25 cellular contexts compared by ENCODE assay signal in the genomic region with DNA sequence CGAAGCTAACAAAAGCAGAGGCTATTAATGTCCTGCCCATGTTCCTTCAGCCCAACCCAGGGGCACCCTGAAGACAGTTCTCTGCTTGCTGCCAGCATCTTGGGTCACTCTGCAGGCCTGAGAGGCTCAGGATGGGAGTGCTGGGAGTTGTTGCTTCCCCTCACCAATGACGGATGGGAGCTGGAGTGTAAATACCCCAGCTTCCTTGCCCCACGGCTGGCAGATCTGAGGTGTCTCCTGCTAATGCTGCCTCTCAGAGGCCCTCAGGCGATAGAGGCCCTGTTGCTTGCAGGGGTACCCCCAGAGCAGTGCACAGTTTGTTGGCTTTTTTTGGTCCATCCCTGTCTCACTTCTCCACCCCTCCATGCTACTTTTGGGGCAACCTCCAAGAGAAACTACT. TPM values are rescaled to one million over a fixed set of nuclear protein-coding genes. Genes with fewer than 3 reads are reported as not detected.
DNase-seq lines count a peak whose midpoint lies in the region; ATAC-seq, FAIRE-seq and TF ChIP-seq lines count a peak whose summit lies in the region.
"Had no signal": no experiment of that assay in that cellular context is flagged by ENCODE, and none has a peak within 500 bp of the region (broad histone marks: within the 10 kb centered on the region; RNA-seq: fewer than 3 reads in every experiment).

No MANE protein-coding gene starts in this region.

- H3K27ac ChIP-seq in Peyer's patch (no peak overlapping the region), coronary artery (no peak overlapping the region), lower lobe of right lung (no peak overlapping the region)
- H3K27ac ChIP-seq: A549; BLaER1 treated with 17β-estradiol and CSF1 and Interleukin-3, amounts not matched to agents 10 nM and 100 nM; PC-9 had no signal

- H3K36me3 Mint-ChIP-seq in osteocyte (ENCODE audit: unreplicated experiment) = no peaks in the 10 kb centered on the region

- TF ChIP-seq POLR2A in Peyer's patch (IDR thresholded peaks at IDR 0.05) = no peak

- TF ChIP-seq CTCF in Peyer's patch (IDR thresholded peaks at IDR 0.05) (no peak), coronary artery (IDR thresholded peaks at IDR 0.05) (no peak), osteocyte (IDR thresholded peaks at IDR 0.05) (no peak), lower lobe of right lung (IDR thresholded peaks at IDR 0.05) (no peak)

- no peak for ATAC-seq in lower lobe of right lung
- ATAC-seq: A549, HCT116 had no signal

- H3K4me1 Mint-ChIP-seq in osteocyte (ENCODE audit: unreplicated experiment) = no peaks in the 10 kb centered on the region

- H3K9me3 ChIP-seq in Peyer's patch = peaks cover 0 to 5% (median 0%) of the 10 kb centered on the region in 4 donors
- no peaks in the 10 kb centered on the region for H3K9me3 ChIP-seq in lower lobe of right lung
- H3K9me3 ChIP-seq: A549 had no signal

- DNase-seq in Peyer's patch = peak in 2 of 3 donors; percentile 22 to 25
- DNase-seq in coronary artery (ENCODE audit: low spot score) = peak; percentile 56
- DNase-seq in osteocyte (ENCODE audit: extremely low spot score, unreplicated experiment) = peak; percentile 73
- no peak for DNase-seq in urothelium cell line (ENCODE audit: low spot score)
- DNase-seq in lower lobe of right lung = no peak
- no peak for DNase-seq in OCI-M2 (lab: John Stamatoyannopoulos, UW; ENCODE audit: unreplicated experiment)
- no peak for DNase-seq in activated T-cell treated with anti-CD3 and anti-CD28 coated beads, Interleukin-2, amount 50 U/mL, for 48 hours
- DNase-seq: AML-193; CD4-positive, alpha-beta T cell; GOT3; NCI-H1092; NCI-H146; NCI-H1930; NCI-H2107; NCI-H446; NCI-H524 treated with DMSO at 0.1 percent for 48 hours; NCI-H774; PC-9; RPMI8226; SHP77 treated with DMSO at 0.1 percent for 48 hours had no signal

- H3K27me3 ChIP-seq in Peyer's patch (no peaks in the 10 kb centered on the region), lower lobe of right lung (ENCODE audit: low read depth) (peaks cover 31% of the 10 kb centered on the region)
- H3K27me3 ChIP-seq: BLaER1 treated with 17β-estradiol and CSF1 and Interleukin-3, amounts not matched to agents 10 nM and 100 nM had no signal

- H3K9me3 Mint-ChIP-seq in osteocyte (ENCODE audit: unreplicated experiment) = peaks cover 5% of the 10 kb centered on the region

- intact Hi-C loops in lower lobe of right lung (cut with DNase I) = no loop called here

- H3K4me1 ChIP-seq in Peyer's patch = no peaks in the 10 kb centered on the region
- H3K4me1 ChIP-seq in lower lobe of right lung = no peaks in the 10 kb centered on the region
- H3K4me1 ChIP-seq: A549 had no signal

- no peak overlapping the region for H3K4me3 Mint-ChIP-seq in osteocyte (ENCODE audit: unreplicated experiment)
- H3K4me3 Mint-ChIP-seq: CD4-positive, alpha-beta T cell had no signal

- FAIRE-seq in urothelium cell line (lab: Jason Lieb, UNC) = peak; percentile 9
- FAIRE-seq: A549, D721Med had no signal

- H3K4me3 ChIP-seq in Peyer's patch (no peak overlapping the region), coronary artery (no peak overlapping the region), lower lobe of right lung (no peak overlapping the region)
- H3K4me3 ChIP-seq: A549; BLaER1 treated with 17β-estradiol and CSF1 and Interleukin-3, amounts not matched to agents 10 nM and 100 nM; PC-9 had no signal

- no peaks in the 10 kb centered on the region for H3K36me3 ChIP-seq in Peyer's patch
- no peaks in the 10 kb centered on the region for H3K36me3 ChIP-seq in lower lobe of right lung
- H3K36me3 ChIP-seq: BLaER1 treated with 17β-estradiol and CSF1 and Interleukin-3, amounts not matched to agents 10 nM and 100 nM had no signal

- peaks cover 30% of the 10 kb centered on the region for H3K27me3 Mint-ChIP-seq in osteocyte (ENCODE audit: unreplicated experiment)

- no peak overlapping the region for H3K27ac Mint-ChIP-seq in osteocyte (ENCODE audit: unreplicated experiment)
- H3K27ac Mint-ChIP-seq: CD4-positive, alpha-beta T cell had no signal

RNA-seq across cellular contexts. Expression of gene IFT27, which starts 32.9 kb away (rescaled TPM):
- total RNA-seq in Peyer's patch = 10 to 100 TPM; 19.7 to 27.7 (median 22.8) TPM
- 30.5 and 36.9 TPM in 2 replicates for total RNA-seq in osteocyte
- total RNA-seq in lower lobe of right lung = 30.2 TPM

RNA-seq across cellular contexts. Expression of gene CACNG2, which starts 39.5 kb away (rescaled TPM):
- total RNA-seq in Peyer's patch (not detected), osteocyte (not detected in 2 replicates), lower lobe of right lung (not detected)
- total RNA-seq: CD4-positive, alpha-beta T cell; HT-29; PC-9 had no signal

Comparison
In these comparisons a context has a peak if more than half of its experiments do, and no peak if none do; other contexts are left out.
1. DNase-seq: peak in Peyer's patch (2 of 3), coronary artery (single experiment) and osteocyte (single experiment); none in urothelium cell line (single experiment), lower lobe of right lung (single experiment), OCI-M2 (single experiment) and activated T-cell treated with anti-CD3 and anti-CD28 coated beads, Interleukin-2, amount 50 U/mL, for 48 hours (0 of 2).